Comparison of ENCODE assay signal across 8 cellular contexts in genomic region chr3:46948830-46949671, GRCh38. TPM values are rescaled to one million over a fixed set of nuclear protein-coding genes. Genes with fewer than 3 reads are reported as not detected.
DNase-seq lines count a peak whose midpoint lies in the region; ATAC-seq, FAIRE-seq and TF ChIP-seq lines count a peak whose summit lies in the region.

No MANE protein-coding gene starts in this region.

- peak overlapping the region; percentile 94 for H3K27ac Mint-ChIP-seq in activated T-helper 17 cell treated with anti-CD3 and anti-CD28 coated beads, Interleukin-2, amount 50 U/mL, for 72 hours

- peaks cover 58% of the 10 kb centered on the region in 2 donors for H3K4me1 ChIP-seq in lung (ENCODE audit: control insufficient read depth in 2 of 2, insufficient read depth in 2 of 2, low read length in 2 of 2)
- peaks cover 0 to 78% (median 51%) of the 10 kb centered on the region in 4 donors for H3K4me1 ChIP-seq in tibial artery

- H3K9me3 ChIP-seq in lung (ENCODE audit: control insufficient read depth in 2 of 2, insufficient read depth in 1 of 2, low read length in 1 of 2), result no peaks in the 10 kb centered on the region
- H3K9me3 ChIP-seq in tibial artery, result no peaks in the 10 kb centered on the region

- ATAC-seq in HG03159 (IDR thresholded peaks at IDR 0.05; ENCODE audit: unreplicated experiment) (peak; percentile 58), lung (ENCODE audit: insufficient read depth, low FRiP score) (peak; percentile 30)
- ATAC-seq in activated T-helper 17 cell treated with anti-CD3 and anti-CD28 coated beads, Interleukin-2, amount 50 U/mL, for 72 hours (replicated peaks), result peak; percentile 7

- DNase-seq in GM18507 (ENCODE audit: extremely low spot score, insufficient read length, low read depth) (no peak), lung (ENCODE audit: low spot score) (peak; percentile 78), NCI-H2196 (lab: John Stamatoyannopoulos, UW; ENCODE audit: unreplicated experiment) (no peak), tibial artery (no peak), NCI-H524 treated with DMSO at 0.1 percent for 48 hours (lab: John Stamatoyannopoulos, UW) (no peak), mesenteric fat pad (ENCODE audit: low spot score) (no peak)

- H3K36me3 ChIP-seq in lung (ENCODE audit: control insufficient read depth in 2 of 2, insufficient read depth in 2 of 2, low read length in 2 of 2) (peaks cover 0 to 2% of the 10 kb centered on the region in 2 donors), tibial artery (no peaks in the 10 kb centered on the region)

- H3K36me3 Mint-ChIP-seq in activated T-helper 17 cell treated with anti-CD3 and anti-CD28 coated beads, Interleukin-2, amount 50 U/mL, for 72 hours (ENCODE audit: low read depth), result peaks cover 41% of the 10 kb centered on the region

- no peaks in the 10 kb centered on the region for H3K9me3 Mint-ChIP-seq in activated T-helper 17 cell treated with anti-CD3 and anti-CD28 coated beads, Interleukin-2, amount 50 U/mL, for 72 hours

- peak; percentile 98 for FAIRE-seq in GM18507 (lab: Jason Lieb, UNC)

- H3K27ac ChIP-seq in lung (ENCODE audit: low read depth in 1 of 2, low read length in 1 of 2) (peak overlapping the region; percentile 80 to 94), tibial artery (peak overlapping the region in 1 of 2 donors; percentile 5)

- H3K27me3 ChIP-seq in lung (ENCODE audit: control insufficient read depth, insufficient read depth), result no peaks in the 10 kb centered on the region
- no peaks in the 10 kb centered on the region for H3K27me3 ChIP-seq in tibial artery

- 24 to 33% methylated on average over 6 of the region's 6 CpGs for WGBS in lung, 2 donors

- peaks cover 80% of the 10 kb centered on the region for H3K4me1 Mint-ChIP-seq in activated T-helper 17 cell treated with anti-CD3 and anti-CD28 coated beads, Interleukin-2, amount 50 U/mL, for 72 hours

- peak overlapping the region; percentile 78 for H3K4me3 Mint-ChIP-seq in activated T-helper 17 cell treated with anti-CD3 and anti-CD28 coated beads, Interleukin-2, amount 50 U/mL, for 72 hours

- intact Hi-C loops in tibial artery (cut with DNase I; ENCODE audit: low total_unique reads), result no loop called here

- H3K27me3 Mint-ChIP-seq in activated T-helper 17 cell treated with anti-CD3 and anti-CD28 coated beads, Interleukin-2, amount 50 U/mL, for 72 hours, result no peaks in the 10 kb centered on the region

- TF ChIP-seq CTCF in lung (IDR thresholded peaks at IDR 0.05; ENCODE audit: control extremely low read depth, extremely low read depth), result no peak
- no peak for TF ChIP-seq CTCF in tibial artery (IDR thresholded peaks at IDR 0.05)

- H3K4me3 ChIP-seq in lung, result no peak overlapping the region
- no peak overlapping the region for H3K4me3 ChIP-seq in tibial artery

RNA-seq across cellular contexts. Expression of gene CCDC12, which starts 27.5 kb away (rescaled TPM):
- 10 to 100 TPM; 46.9 to 59.8 TPM for total RNA-seq in activated T-helper 17 cell treated with anti-CD3 and anti-CD28 coated beads, Interleukin-2, amount 50 U/mL, for 72 hours
- total RNA-seq in lung, result 10 to 100 TPM; 34.2 to 64.9 TPM
- 100 to 1,000 TPM in 1 of 2 donors, 10 to 100 TPM in 1; 75.2 to 129 TPM for polyA plus RNA-seq in lung
- 33.1 TPM for total RNA-seq in mesenteric fat pad

RNA-seq across cellular contexts. Expression of gene NBEAL2, which starts 30.4 kb away (rescaled TPM):
- total RNA-seq in activated T-helper 17 cell treated with anti-CD3 and anti-CD28 coated beads, Interleukin-2, amount 50 U/mL, for 72 hours, result 100 to 1,000 TPM; 140 to 169 TPM
- total RNA-seq in lung (100 to 1,000 TPM in 1 of 2 donors, 10 to 100 TPM in 1; 64.4 to 167 TPM), mesenteric fat pad (42.9 TPM)
- 100 to 1,000 TPM; 105 to 191 TPM for polyA plus RNA-seq in lung

Comparison
In these comparisons a context has a peak if more than half of its experiments do, and no peak if none do; other contexts are left out.
1. ATAC-seq: peak in every context shown above with its lines; median percentile 58 in HG03159; 30 in lung; 7 in activated T-helper 17 cell treated with anti-CD3 and anti-CD28 coated beads, Interleukin-2, amount 50 U/mL, for 72 hours.